Comparison of ENCODE assay signal across 25 cellular contexts in genomic region chr2:172435608-172435911, GRCh38. TPM values are rescaled to one million over a fixed set of nuclear protein-coding genes. Genes with fewer than 3 reads are reported as not detected.
A peak's percentile ranks its signal among the peaks of the same experiment; 100 is the strongest.
DNase-seq lines count a peak whose midpoint lies in the region; ATAC-seq, FAIRE-seq and TF ChIP-seq lines count a peak whose summit lies in the region.
"Had no signal": no experiment of that assay in that cellular context is flagged by ENCODE, and none has a peak within 500 bp of the region (broad histone marks: within the 10 kb centered on the region; RNA-seq: fewer than 3 reads in every experiment).

No MANE protein-coding gene starts in this region.

- H3K27ac ChIP-seq in HUES64 (ENCODE audit: low read depth, low read length) (peak overlapping the region; percentile 63; the same call in 1 of the 2 replicates), endodermal cell (ENCODE audit: low read depth, low read length) (no peak overlapping the region), small intestine (ENCODE audit: low read depth in 1 of 2, low read length in 1 of 2) (peak overlapping the region; percentile 37 to 52)
- H3K27ac ChIP-seq: gastroesophageal sphincter, HL-60, thoracic aorta, uterus had no signal

- H3K9me3 Mint-ChIP-seq in activated naive CD8-positive, alpha-beta T cell (ENCODE audit: low read depth) = no peaks in the 10 kb centered on the region
- no peaks in the 10 kb centered on the region for H3K9me3 Mint-ChIP-seq in activated naive CD8-positive, alpha-beta T cell treated with anti-CD3 and anti-CD28 coated beads for 36 hours
- H3K9me3 Mint-ChIP-seq in endodermal cell = no peaks in the 10 kb centered on the region
- H3K9me3 Mint-ChIP-seq in activated CD4-positive, alpha-beta memory T cell treated with anti-CD3 and anti-CD28 coated beads, Interleukin-2, amount 10 ng/mL, durations not matched to agents 7 days and 5 days = no peaks in the 10 kb centered on the region
- H3K9me3 Mint-ChIP-seq: activated naive CD4-positive, alpha-beta T cell treated with anti-CD3 and anti-CD28 coated beads, Interleukin-2, amount 10 ng/mL, durations not matched to agents 7 days and 5 days; activated T-helper 1 cell treated with anti-CD3 and anti-CD28 coated beads, Interleukin-12 subunit alpha, Interleukin-12 subunit beta, Interleukin-2, Interleukin-4 antibody, amounts not matched to agents 30 ng/mL and 10 ng/mL and 1 ng/mL, durations not matched to agents 14 hours and 24 hours and 36 hours; brain; stimulated activated naive CD8-positive, alpha-beta T cell treated with anti-CD3 and anti-CD28 coated beads, Interleukin-15, Interleukin-2, amounts not matched to agents 100 ng/mL and 50 ng/mL, for 24 hours had no signal

- H3K27me3 ChIP-seq in HUES64 (ENCODE audit: insufficient read depth, low read length) = no peaks in the 10 kb centered on the region
- H3K27me3 ChIP-seq in endodermal cell (ENCODE audit: control insufficient read depth, insufficient read depth, low read length, poor library complexity, severe bottlenecking) = peaks cover 18% of the 10 kb centered on the region
- no peaks in the 10 kb centered on the region for H3K27me3 ChIP-seq in small intestine (ENCODE audit: control insufficient read depth in 2 of 2, insufficient read depth in 2 of 2, low read length in 2 of 2)
- H3K27me3 ChIP-seq: uterus had no signal

- peaks cover 94% of the 10 kb centered on the region for H3K4me1 ChIP-seq in HUES64 (ENCODE audit: insufficient read depth, low read length)
- peaks cover 25% of the 10 kb centered on the region for H3K4me1 ChIP-seq in endodermal cell (ENCODE audit: control insufficient read depth, insufficient read depth, low read length)
- H3K4me1 ChIP-seq in small intestine (ENCODE audit: control insufficient read depth in 2 of 2, insufficient read depth in 1 of 2, low read depth in 1 of 2, low read length in 1 of 2) = peaks cover 39 to 50% of the 10 kb centered on the region in 2 donors
- H3K4me1 ChIP-seq: uterus had no signal

- H3K4me3 ChIP-seq in HUES64 (ENCODE audit: low read length) (no peak overlapping the region), endodermal cell (ENCODE audit: low read length) (no peak overlapping the region), small intestine (ENCODE audit: low read depth in 1 of 2, low read length in 2 of 2) (no peak overlapping the region)
- H3K4me3 ChIP-seq: gastroesophageal sphincter, thoracic aorta, uterus had no signal

- no peak for ATAC-seq in HG03469 (IDR thresholded peaks at IDR 0.05; ENCODE audit: unreplicated experiment)
- ATAC-seq: gastroesophageal sphincter, right cardiac atrium, Right ventricle myocardium inferior had no signal

- peaks cover 52% of the 10 kb centered on the region for H3K4me1 Mint-ChIP-seq in activated naive CD8-positive, alpha-beta T cell (ENCODE audit: low read depth)
- H3K4me1 Mint-ChIP-seq in activated naive CD8-positive, alpha-beta T cell treated with anti-CD3 and anti-CD28 coated beads for 36 hours = peaks cover 69% of the 10 kb centered on the region
- H3K4me1 Mint-ChIP-seq in endodermal cell = peaks cover 56% of the 10 kb centered on the region
- peaks cover 20% of the 10 kb centered on the region for H3K4me1 Mint-ChIP-seq in activated CD4-positive, alpha-beta memory T cell treated with anti-CD3 and anti-CD28 coated beads, Interleukin-2, amount 10 ng/mL, durations not matched to agents 7 days and 5 days

- CTCF ChIA-PET in activated CD4-positive, alpha-beta memory T cell treated with anti-CD3 and anti-CD28 coated beads, Interleukin-2, amount 10 ng/mL, durations not matched to agents 7 days and 5 days (lab: Charles Lee) = interaction anchor here (1.1 to 12.0 kb wide), 2 partner anchors 8 to 27 kb away, joined by 4 to 120 read pairs; partner anchors contain the start of gene ITGA6

- H3K9me3 ChIP-seq in HUES64 (ENCODE audit: insufficient read depth, low read depth, low read length) (no peaks in the 10 kb centered on the region), endodermal cell (ENCODE audit: control insufficient read depth, low read length) (no peaks in the 10 kb centered on the region), small intestine (ENCODE audit: control insufficient read depth, low read depth) (no peaks in the 10 kb centered on the region)
- H3K9me3 ChIP-seq: gastroesophageal sphincter, SK-N-SH, thoracic aorta, uterus had no signal

- WGBS in HUES64 = 96% methylated on average over 4 of the region's 4 CpGs
- 74 to 81% methylated on average over 2 to 4 of the region's 4 CpGs for WGBS in endodermal cell (ENCODE audit: insufficient coverage in 1 of 2, insufficient read length in 1 of 2), 2 experiments
- WGBS in small intestine, 3 donors = 35 to 73% (median 62%) methylated on average over 4 of the region's 4 CpGs

- H3K36me3 Mint-ChIP-seq in activated naive CD8-positive, alpha-beta T cell = no peaks in the 10 kb centered on the region
- H3K36me3 Mint-ChIP-seq in activated naive CD8-positive, alpha-beta T cell treated with anti-CD3 and anti-CD28 coated beads for 36 hours = no peaks in the 10 kb centered on the region
- peaks cover 2% of the 10 kb centered on the region for H3K36me3 Mint-ChIP-seq in endodermal cell (ENCODE audit: low read depth)
- peaks cover 4% of the 10 kb centered on the region for H3K36me3 Mint-ChIP-seq in activated CD4-positive, alpha-beta memory T cell treated with anti-CD3 and anti-CD28 coated beads, Interleukin-2, amount 10 ng/mL, durations not matched to agents 7 days and 5 days (ENCODE audit: low read depth)
- H3K36me3 Mint-ChIP-seq: brain had no signal

- H3K27me3 Mint-ChIP-seq in activated naive CD8-positive, alpha-beta T cell = no peaks in the 10 kb centered on the region
- no peaks in the 10 kb centered on the region for H3K27me3 Mint-ChIP-seq in activated naive CD8-positive, alpha-beta T cell treated with anti-CD3 and anti-CD28 coated beads for 36 hours
- H3K27me3 Mint-ChIP-seq in endodermal cell (ENCODE audit: insufficient read depth) = peaks cover 53% of the 10 kb centered on the region
- H3K27me3 Mint-ChIP-seq in activated CD4-positive, alpha-beta memory T cell treated with anti-CD3 and anti-CD28 coated beads, Interleukin-2, amount 10 ng/mL, durations not matched to agents 7 days and 5 days = peaks cover 22% of the 10 kb centered on the region
- H3K27me3 Mint-ChIP-seq: brain; stimulated activated naive CD8-positive, alpha-beta T cell treated with anti-CD3 and anti-CD28 coated beads, Interleukin-15, Interleukin-2, amounts not matched to agents 100 ng/mL and 50 ng/mL, for 24 hours had no signal

- peak overlapping the region; percentile 24 for H3K27ac Mint-ChIP-seq in activated naive CD8-positive, alpha-beta T cell
- H3K27ac Mint-ChIP-seq in activated naive CD8-positive, alpha-beta T cell treated with anti-CD3 and anti-CD28 coated beads for 36 hours = no peak overlapping the region
- peak overlapping the region; percentile 71 for H3K27ac Mint-ChIP-seq in endodermal cell
- no peak overlapping the region for H3K27ac Mint-ChIP-seq in activated CD4-positive, alpha-beta memory T cell treated with anti-CD3 and anti-CD28 coated beads, Interleukin-2, amount 10 ng/mL, durations not matched to agents 7 days and 5 days
- H3K27ac Mint-ChIP-seq: activated T-helper 1 cell treated with anti-CD3 and anti-CD28 coated beads, Interleukin-12 subunit alpha, Interleukin-12 subunit beta, Interleukin-2, Interleukin-4 antibody, amounts not matched to agents 30 ng/mL and 10 ng/mL and 1 ng/mL, durations not matched to agents 14 hours and 24 hours and 36 hours had no signal

- H3K9ac ChIP-seq in HUES64 (ENCODE audit: low read depth, low read length) (no peak overlapping the region), endodermal cell (ENCODE audit: extremely low read depth, low read length, poor library complexity, severe bottlenecking) (no peak overlapping the region)
- H3K9ac ChIP-seq: SK-N-SH had no signal

- no peak for TF ChIP-seq CTCF in endodermal cell (conservative IDR thresholded peaks at IDR 0.05)

- H3K36me3 ChIP-seq in HUES64 (ENCODE audit: insufficient read depth, low read length) = no peaks in the 10 kb centered on the region; the same call in 1 of the 2 replicates
- H3K36me3 ChIP-seq in endodermal cell (ENCODE audit: control insufficient read depth, insufficient read depth, low read length) = no peaks in the 10 kb centered on the region
- no peaks in the 10 kb centered on the region for H3K36me3 ChIP-seq in small intestine (ENCODE audit: control insufficient read depth in 2 of 2, insufficient read depth in 2 of 2, low read length in 2 of 2)
- H3K36me3 ChIP-seq: gastroesophageal sphincter, thoracic aorta, uterus had no signal

- no peak overlapping the region for H3K4me3 Mint-ChIP-seq in activated naive CD8-positive, alpha-beta T cell
- no peak overlapping the region for H3K4me3 Mint-ChIP-seq in activated naive CD8-positive, alpha-beta T cell treated with anti-CD3 and anti-CD28 coated beads for 36 hours
- no peak overlapping the region for H3K4me3 Mint-ChIP-seq in endodermal cell
- no peak overlapping the region for H3K4me3 Mint-ChIP-seq in activated CD4-positive, alpha-beta memory T cell treated with anti-CD3 and anti-CD28 coated beads, Interleukin-2, amount 10 ng/mL, durations not matched to agents 7 days and 5 days
- H3K4me3 Mint-ChIP-seq: activated T-helper 1 cell treated with anti-CD3 and anti-CD28 coated beads, Interleukin-12 subunit alpha, Interleukin-12 subunit beta, Interleukin-2, Interleukin-4 antibody, amounts not matched to agents 30 ng/mL and 10 ng/mL and 1 ng/mL, durations not matched to agents 14 hours and 24 hours and 36 hours; brain had no signal

- POLR2A ChIA-PET in activated CD4-positive, alpha-beta memory T cell treated with anti-CD3 and anti-CD28 coated beads, Interleukin-2, amount 10 ng/mL, durations not matched to agents 7 days and 5 days (lab: Charles Lee) = interaction anchor here (1.0 to 1.5 kb wide), 3 partner anchors 10 to 26 kb away, joined by 3 to 5 read pairs (median 4); no protein-coding TSS in a partner anchor

- DNase-seq in activated naive CD8-positive, alpha-beta T cell treated with anti-CD3 and anti-CD28 coated beads for 36 hours = no peak
- DNase-seq in endodermal cell = no peak
- DNase-seq in small intestine = no peak
- DNase-seq in RKO (ENCODE audit: low spot score) = no peak
- no peak for DNase-seq in activated CD4-positive, alpha-beta memory T cell treated with anti-CD3 and anti-CD28 coated beads, Interleukin-2, amount 10 ng/mL, durations not matched to agents 7 days and 5 days
- DNase-seq: 8988T; activated CD4-positive, alpha-beta T cell treated with anti-CD3 and anti-CD28 coated beads, Interleukin-2, amount 50 U/mL, for 4 hours; amniotic stem cell; posterior cingulate gyrus; right cardiac atrium; SK-N-SH; stimulated activated CD8-positive, alpha-beta memory T cell treated with anti-CD3 and anti-CD28 coated beads, Interleukin-4, amount 100 ng/mL, for 48 hours; uterus had no signal

- no peak for FAIRE-seq in small intestine (lab: Jason Lieb, UNC)
- FAIRE-seq: GM12892 had no signal

RNA-seq across cellular contexts. Expression of gene ITGA6, which starts 8.2 kb away (rescaled TPM):
- 10 to 100 TPM in 1 of 2 experiments, 1 to 10 TPM in 1; 9.6 to 10.2 TPM for total RNA-seq in activated naive CD8-positive, alpha-beta T cell treated with anti-CD3 and anti-CD28 coated beads for 36 hours
- 56.8 TPM for polyA plus RNA-seq in HUES64 (2013, experiment 1 of 2)
- polyA plus RNA-seq in HUES64 (2013, experiment 2 of 2) = 58.5 TPM
- 10 to 100 TPM; 35.8 to 45.7 TPM for total RNA-seq in endodermal cell
- 46.1 TPM for polyA plus RNA-seq in endodermal cell (2013, experiment 1 of 2)
- polyA plus RNA-seq in endodermal cell (2013, experiment 2 of 2) = 43.2 TPM
- polyA plus RNA-seq in small intestine = 10 to 100 TPM; 33.2 to 81.0 (median 37.1) TPM
- total RNA-seq in activated CD4-positive, alpha-beta memory T cell treated with anti-CD3 and anti-CD28 coated beads, Interleukin-2, amount 10 ng/mL, durations not matched to agents 7 days and 5 days = 10 to 100 TPM; 17.7 to 18.0 TPM

Comparison
In these comparisons a context has a peak if more than half of its experiments do, and no peak if none do; other contexts are left out.
1. H3K27ac Mint-ChIP-seq: peak in activated naive CD8-positive, alpha-beta T cell (single experiment) and endodermal cell (single experiment); none in activated naive CD8-positive, alpha-beta T cell treated with anti-CD3 and anti-CD28 coated beads for 36 hours (single experiment) and activated CD4-positive, alpha-beta memory T cell treated with anti-CD3 and anti-CD28 coated beads, Interleukin-2, amount 10 ng/mL, durations not matched to agents 7 days and 5 days (single experiment).